ENCODE assay signal across 16 cellular contexts in the genomic region with DNA sequence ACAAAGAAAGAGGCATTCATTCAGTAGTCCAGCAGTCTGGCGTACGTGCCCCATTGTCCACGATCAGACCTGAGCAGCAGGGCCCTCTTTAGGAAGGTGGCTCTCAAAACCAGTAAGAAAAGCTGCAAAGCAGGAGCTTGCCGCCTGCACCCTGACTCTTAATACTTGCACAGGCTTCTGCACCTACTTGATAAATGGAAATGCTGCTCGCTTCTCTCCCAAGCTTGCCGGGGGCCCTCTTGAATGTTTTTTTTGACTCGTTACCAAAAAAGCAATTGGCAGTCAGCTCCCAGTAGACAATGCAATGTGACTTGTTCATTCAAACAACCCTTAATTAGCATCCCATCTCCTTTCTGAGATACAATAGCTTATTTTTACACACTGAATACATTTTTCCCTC. TPM values are rescaled to one million over a fixed set of nuclear protein-coding genes. Genes with fewer than 3 reads are reported as not detected.
DNase-seq lines count a peak whose midpoint lies in the region; ATAC-seq and TF ChIP-seq lines count a peak whose summit lies in the region.
"Had no signal": no experiment of that assay in that cellular context is flagged by ENCODE, and none has a peak within 500 bp of the region (broad histone marks: within the 10 kb centered on the region; RNA-seq: fewer than 3 reads in every experiment).

No MANE protein-coding gene starts in this region.

- no TSS peak for BruUV-seq in PC-9 (replicated peaks; lab: Mats Ljungman, UMichigan)

- H3K27ac Mint-ChIP-seq in glutamatergic neuron (ENCODE audit: unreplicated experiment): no peak overlapping the region

- no peak for ATAC-seq in GM21423 (IDR thresholded peaks at IDR 0.05; ENCODE audit: unreplicated experiment)
- ATAC-seq: lower lobe of right lung had no signal

- CTCF ChIA-PET in PC-9 (lab: Charles Lee): interaction anchor here (0.9 kb wide), 1 partner anchor 18 kb away, joined by 3 read pairs; no protein-coding TSS in a partner anchor

- H3K9me3 ChIP-seq in PC-9 (ENCODE audit: insufficient read depth, low read depth): no peaks in the 10 kb centered on the region
- H3K9me3 ChIP-seq: colonic mucosa, lower lobe of right lung had no signal

- intact Hi-C loops in PC-9 (cut with micrococcal nuclease; ENCODE audit: unreplicated experiment): no loop called here

- H3F3A ChIP-seq in PC-9 (ENCODE audit: insufficient read depth, low read depth): peaks cover 4% of the 10 kb centered on the region; the same call in 1 of the 2 replicates

- H4K20me1 ChIP-seq in PC-9 (ENCODE audit: insufficient read depth): no peaks in the 10 kb centered on the region

- no peaks in the 10 kb centered on the region for H3K9me2 ChIP-seq in PC-9 (ENCODE audit: insufficient read depth)

- no peaks in the 10 kb centered on the region for H3K4me1 Mint-ChIP-seq in glutamatergic neuron (ENCODE audit: low read depth, unreplicated experiment)

- peaks cover 1% of the 10 kb centered on the region for H3K27me3 Mint-ChIP-seq in glutamatergic neuron (ENCODE audit: unreplicated experiment)

- H3K27ac ChIP-seq in PC-9: no peak overlapping the region
- H3K27ac ChIP-seq: colonic mucosa, lower lobe of right lung had no signal

- H3K36me3 Mint-ChIP-seq in glutamatergic neuron (ENCODE audit: unreplicated experiment): no peaks in the 10 kb centered on the region

- no peaks in the 10 kb centered on the region for H3K79me2 ChIP-seq in PC-9 (ENCODE audit: low read depth)

- H3K4me3 Mint-ChIP-seq in glutamatergic neuron (ENCODE audit: unreplicated experiment): no peak overlapping the region

- H3K9me3 Mint-ChIP-seq in glutamatergic neuron (ENCODE audit: unreplicated experiment): no peaks in the 10 kb centered on the region

- H3K4me1 ChIP-seq in PC-9 (replicated peaks; ENCODE audit: insufficient read depth): peaks cover 18% of the 10 kb centered on the region; the same call in 1 of the 2 replicates
- H3K4me1 ChIP-seq: colonic mucosa had no signal

- POLR2A ChIA-PET in PC-9 (lab: Charles Lee; ENCODE audit: unreplicated experiment): no interaction called here

- no peaks in the 10 kb centered on the region for H3K36me3 ChIP-seq in PC-9 (ENCODE audit: low read depth)
- H3K36me3 ChIP-seq: colonic mucosa, lower lobe of right lung had no signal

- no peak overlapping the region for H3K4me2 ChIP-seq in PC-9

- DNase-seq in NCI-H82 (lab: John Stamatoyannopoulos, UW) (peak; percentile 2), NCI-H82 treated with DMSO at 0.1 percent for 48 hours (lab: John Stamatoyannopoulos, UW; ENCODE audit: unreplicated experiment) (no peak), PC-9 (no peak), globus pallidus (ENCODE audit: low spot score) (peak; percentile 51), retina (peak; percentile 52), GOT3 (lab: John Stamatoyannopoulos, UW) (no peak), glutamatergic neuron (no peak)
- DNase-seq: activated CD4-positive, alpha-beta T cell treated with anti-CD3 and anti-CD28 coated beads, Interleukin-2, amount 50 U/mL, for 1 hour; activated effector memory CD4-positive, alpha-beta T cell treated with anti-CD3 and anti-CD28 coated beads, Interleukin-2, amount 50 U/mL, for 16 hours; colonic mucosa; Karpas-422; lower lobe of right lung; NCI-H526 treated with DMSO at 0.1 percent for 48 hours; SW 1271 had no signal

- H3K4me3 ChIP-seq in PC-9: no peak overlapping the region
- H3K4me3 ChIP-seq: colonic mucosa, lower lobe of right lung had no signal

- 0 out of 2 replicates have a peak overlapping the region, but pooled peaks have one; percentile 4 for H2AFZ ChIP-seq in PC-9

- H3K27me3 ChIP-seq in PC-9 (ENCODE audit: insufficient read depth, low read depth): no peaks in the 10 kb centered on the region
- H3K27me3 ChIP-seq: colonic mucosa had no signal

- TF ChIP-seq CTCF in PC-9 (conservative IDR thresholded peaks at IDR 0.05) (no peak), glutamatergic neuron (IDR thresholded peaks at IDR 0.05; ENCODE audit: partially characterized antibody, unreplicated experiment) (no peak)

RNA-seq across cellular contexts. Expression of a gene that starts 27.2 kb away (rescaled TPM):
- total RNA-seq in PC-9 (2021) (1.3 and 1.9 TPM in 2 replicates), glutamatergic neuron (ENCODE audit: unreplicated experiment) (0.17 TPM)
- total RNA-seq: A673 had no signal

Comparison
In these comparisons a context has a peak if more than half of its experiments do, and no peak if none do; other contexts are left out.
1. DNase-seq: peak in NCI-H82 (single experiment), globus pallidus (single experiment) and retina (single experiment); none in NCI-H82 treated with DMSO at 0.1 percent for 48 hours (single experiment), PC-9 (0 of 2), GOT3 (single experiment) and glutamatergic neuron (single experiment).